Comparison of ENCODE assay signal across 25 cellular contexts in the genomic region with DNA sequence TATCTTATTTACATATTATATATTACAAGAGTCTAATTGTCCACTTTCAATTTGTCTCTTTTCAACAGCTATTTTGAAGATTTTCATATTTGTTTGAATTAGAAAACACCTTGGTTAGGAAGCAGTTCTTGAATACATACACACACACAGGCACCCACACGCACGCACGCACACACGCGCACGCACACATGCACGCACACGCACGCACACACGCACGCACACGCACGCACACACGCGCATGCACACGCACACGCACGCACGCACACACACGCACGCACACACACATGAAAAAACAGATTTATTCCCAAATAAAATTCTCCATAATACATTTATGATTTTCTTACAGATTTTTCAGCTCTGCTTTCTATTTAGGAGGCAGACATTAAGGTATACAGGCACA.
"Had no signal": no experiment of that assay in that cellular context is flagged by ENCODE, and none has a peak within 500 bp of the region (broad histone marks: within the 10 kb centered on the region; RNA-seq: fewer than 3 reads in every experiment).

No MANE protein-coding gene starts in this region.

- H3K27ac ChIP-seq: colonic mucosa, epithelial cell of prostate, esophagus squamous epithelium, gastrocnemius medialis, heart right ventricle, left lung, lower lobe of right lung had no signal

- DNase-seq: colonic mucosa; cortex of kidney; effector CD8-positive, alpha-beta T cell; effector memory CD8-positive, alpha-beta T cell; endodermal cell; erythroblast; esophagus squamous epithelium; foreskin fibroblast; foreskin melanocyte; gastrocnemius medialis; glutamatergic neuron; head of caudate nucleus; heart right ventricle; hippocampal formation; left cardiac atrium; left lung; left ventricle myocardium superior; lower lobe of right lung; mesenchymal stem cell; mucosa of descending colon had no signal

- H3K27me3 ChIP-seq: colonic mucosa, esophagus squamous epithelium, gastrocnemius medialis, left lung had no signal

- H3K9me3 ChIP-seq: colonic mucosa, esophagus squamous epithelium, gastrocnemius medialis, heart right ventricle, left lung, lower lobe of right lung, mucosa of descending colon had no signal

- FAIRE-seq: endometrium, islet of Langerhans, keratinocyte had no signal

- ATAC-seq: effector memory CD8-positive, alpha-beta T cell; esophagus mucosa; gastrocnemius medialis; heart right ventricle; left cardiac atrium; left lung; left ventricle myocardium superior; lower lobe of right lung; mucosa of descending colon had no signal

- H3K4me1 ChIP-seq: colonic mucosa, esophagus squamous epithelium, gastrocnemius medialis, heart right ventricle, left lung, lower lobe of right lung had no signal

- H3K4me3 ChIP-seq: colonic mucosa, esophagus squamous epithelium, gastrocnemius medialis, heart right ventricle, left lung, lower lobe of right lung, mucosa of descending colon had no signal

- H3K36me3 ChIP-seq: colonic mucosa, esophagus squamous epithelium, gastrocnemius medialis, heart right ventricle, left lung, lower lobe of right lung had no signal
